ENCODE assay signal across 8 cellular contexts in genomic region chr1:2255420-2256369, GRCh38. TPM values are rescaled to one million over a fixed set of nuclear protein-coding genes. Genes with fewer than 3 reads are reported as not detected.
A peak's percentile ranks its signal among the peaks of the same experiment; 100 is the strongest.
DNase-seq lines count a peak whose midpoint lies in the region; ATAC-seq and TF ChIP-seq lines count a peak whose summit lies in the region.

No MANE protein-coding gene starts in this region.

- DNase-seq in HL-60 (ENCODE audit: low read depth in 1 of 2, low spot score in 1 of 2): peak; percentile 86 to 91
- peak in 4 of 5 experiments; percentile 40 to 97 (median 80) for DNase-seq in T-helper 2 cell
- DNase-seq in amniotic epithelial cell (ENCODE audit: low read depth): peak; percentile 70
- DNase-seq in left lung: no peak
- DNase-seq in stimulated activated CD8-positive, alpha-beta memory T cell treated with anti-CD3 and anti-CD28 coated beads, Interleukin-7, amount 100 ng/mL, for 24 hours (ENCODE audit: low read depth): peak; percentile 47
- DNase-seq in COLO829 (ENCODE audit: low spot score): no peak

- H3K27me3 ChIP-seq in HL-60 (ENCODE audit: insufficient read depth, poor library complexity, severe bottlenecking): no peaks in the 10 kb centered on the region
- no peaks in the 10 kb centered on the region for H3K27me3 ChIP-seq in left lung

- ATAC-seq in GM18868 (IDR thresholded peaks at IDR 0.05; ENCODE audit: unreplicated experiment): peak; percentile 47
- ATAC-seq in left lung: peak; percentile 11
- no peak for ATAC-seq in GM19397 (IDR thresholded peaks at IDR 0.05; ENCODE audit: unreplicated experiment)

- H3K36me3 ChIP-seq in left lung: no peaks in the 10 kb centered on the region

- intact Hi-C loops in left lung (cut with DNase I): no loop called here

- H3K4me3 ChIP-seq in HL-60 (replicated peaks; ENCODE audit: insufficient read depth, low read length) (no peak overlapping the region), left lung (no peak overlapping the region)

- no peak for TF ChIP-seq CTCF in HL-60 (IDR thresholded peaks at IDR 0.05; ENCODE audit: insufficient read depth, low read length)
- no peak for TF ChIP-seq CTCF in left lung (IDR thresholded peaks at IDR 0.05)

- H3K27ac ChIP-seq in HL-60 (replicated peaks): peak overlapping the region; percentile 61
- H3K27ac ChIP-seq in left lung: peak overlapping the region; percentile 70 to 93

- H3K9me3 ChIP-seq in left lung: peaks cover 0 to 20% of the 10 kb centered on the region in 2 donors

- peaks cover 16 to 88% of the 10 kb centered on the region in 2 donors for H3K4me1 ChIP-seq in left lung

RNA-seq across cellular contexts. Expression of gene SKI, which starts 27.6 kb away (rescaled TPM):
- 10 to 100 TPM; 75.8 to 89.0 TPM for total RNA-seq in left lung

Comparison
In these comparisons a context has a peak if more than half of its experiments do, and no peak if none do; other contexts are left out.
1. DNase-seq: peak in HL-60 (2 of 2), T-helper 2 cell (4 of 5), amniotic epithelial cell (single experiment) and stimulated activated CD8-positive, alpha-beta memory T cell treated with anti-CD3 and anti-CD28 coated beads, Interleukin-7, amount 100 ng/mL, for 24 hours (single experiment); none in left lung (0 of 2) and COLO829 (single experiment).